31 cellular contexts compared by ENCODE assay signal in the genomic region with DNA sequence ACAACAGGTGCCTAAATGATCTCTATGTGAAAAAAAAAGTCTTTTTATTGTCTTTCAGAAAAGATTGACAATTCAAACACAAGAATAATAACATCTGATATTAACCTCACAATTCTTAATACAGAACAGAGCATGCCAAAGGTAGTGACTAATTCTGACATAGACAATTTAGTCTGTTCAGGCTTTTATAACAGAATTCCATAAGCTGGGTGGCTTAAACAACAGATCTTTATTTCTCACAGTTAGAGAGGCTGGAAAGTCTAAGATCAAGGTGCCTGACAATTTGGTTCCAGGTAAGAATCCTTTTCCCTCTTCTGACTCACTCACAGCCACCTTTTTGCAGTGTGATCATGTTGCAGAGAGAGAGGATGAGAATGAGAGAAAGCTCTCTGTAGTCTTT. TPM values are rescaled to one million over a fixed set of nuclear protein-coding genes. Genes with fewer than 3 reads are reported as not detected.
DNase-seq lines count a peak whose midpoint lies in the region; ATAC-seq, FAIRE-seq and TF ChIP-seq lines count a peak whose summit lies in the region.
"Had no signal": no experiment of that assay in that cellular context is flagged by ENCODE, and none has a peak within 500 bp of the region (broad histone marks: within the 10 kb centered on the region; RNA-seq: fewer than 3 reads in every experiment).

No MANE protein-coding gene starts in this region.

- no peak for TF ChIP-seq POLR2A in H54 (IDR thresholded peaks at IDR 0.05; ENCODE audit: low read depth, low read length)

- peaks cover 11% of the 10 kb centered on the region for H3K4me1 ChIP-seq in PC-3 (ENCODE audit: insufficient read depth, low read length)
- peaks cover 12% of the 10 kb centered on the region for H3K4me1 ChIP-seq in skeletal muscle satellite cell (ENCODE audit: control insufficient read depth, insufficient read depth, low read length)
- H3K4me1 ChIP-seq: adrenal gland, body of pancreas, Caco-2, neural progenitor cell, Peyer's patch, right lobe of liver, transverse colon had no signal

- no peaks in the 10 kb centered on the region for H3K79me2 ChIP-seq in PC-3 (ENCODE audit: low read length)

- peak; percentile 92 for FAIRE-seq in H54 (lab: Jason Lieb, UNC)
- FAIRE-seq: K562 had no signal

- CTCF ChIA-PET in PC-3 (lab: Charles Lee), result no interaction called here

- H3K4me3 ChIP-seq in PC-3 (ENCODE audit: low read length), result no peak overlapping the region
- no peak overlapping the region for H3K4me3 ChIP-seq in skeletal muscle satellite cell (ENCODE audit: low read length)
- H3K4me3 ChIP-seq: adrenal gland, body of pancreas, K562, left lung, neural progenitor cell, Peyer's patch, right lobe of liver, transverse colon had no signal

- no peaks in the 10 kb centered on the region for H3F3A ChIP-seq in PC-3 (ENCODE audit: low read length, unreplicated experiment)

- ATAC-seq in PC-3 (peak; percentile 80), esophagus mucosa (peak; percentile 79), HG03039 (IDR thresholded peaks at IDR 0.05; ENCODE audit: unreplicated experiment) (no peak)
- ATAC-seq: activated CD8-positive, alpha-beta T cell treated with anti-CD3 and anti-CD28 coated beads, Interleukin-2, amount 10 ng/mL, durations not matched to agents 7 days and 5 days; body of pancreas; K562; left lung; right lobe of liver had no signal

- no peak overlapping the region for H2AFZ ChIP-seq in PC-3 (ENCODE audit: low read length)
- H2AFZ ChIP-seq: neural progenitor cell had no signal

- no peaks in the 10 kb centered on the region; the same call in 1 of the 2 replicates for H3K36me3 ChIP-seq in PC-3 (ENCODE audit: low read depth, low read length)
- no peaks in the 10 kb centered on the region for H3K36me3 ChIP-seq in skeletal muscle satellite cell (ENCODE audit: insufficient read depth, low read length)
- H3K36me3 ChIP-seq: adrenal gland, neural progenitor cell, Peyer's patch, right lobe of liver, transverse colon had no signal

- H4K20me1 ChIP-seq in PC-3 (ENCODE audit: low read length), result no peaks in the 10 kb centered on the region

- H3K27me3 ChIP-seq in PC-3 (ENCODE audit: low read length), result no peaks in the 10 kb centered on the region
- no peaks in the 10 kb centered on the region for H3K27me3 ChIP-seq in skeletal muscle satellite cell (ENCODE audit: control insufficient read depth, insufficient read depth, low read length)
- H3K27me3 ChIP-seq: adrenal gland, body of pancreas, left lung, neural progenitor cell, Peyer's patch, right lobe of liver, transverse colon had no signal

- no peak overlapping the region for H3K9ac ChIP-seq in PC-3 (ENCODE audit: low read length)
- H3K9ac ChIP-seq in skeletal muscle satellite cell (ENCODE audit: low read depth, low read length), result peak overlapping the region; percentile 29
- H3K9ac ChIP-seq: neural progenitor cell had no signal

- no peaks in the 10 kb centered on the region for H3K9me3 ChIP-seq in PC-3 (ENCODE audit: low read length)
- H3K9me3 ChIP-seq in skeletal muscle satellite cell (replicated peaks; ENCODE audit: low read length), result no peaks in the 10 kb centered on the region
- H3K9me3 ChIP-seq: Caco-2, Peyer's patch, right lobe of liver had no signal

- H3K27ac ChIP-seq in PC-3 (ENCODE audit: low read length), result no peak overlapping the region
- H3K27ac ChIP-seq: adrenal gland, body of pancreas, C4-2B, left lung, neural progenitor cell, Peyer's patch, right lobe of liver, transverse colon had no signal

- BruUV-seq in PC-3 (replicated peaks; lab: Mats Ljungman, UMichigan), result no TSS peak

- no peak for TF ChIP-seq CTCF in PC-3 (conservative IDR thresholded peaks at IDR 0.05; ENCODE audit: low read depth, low read length)

- no peak overlapping the region for H3K4me2 ChIP-seq in PC-3 (ENCODE audit: low read length)
- peak overlapping the region; percentile 47 for H3K4me2 ChIP-seq in skeletal muscle satellite cell (ENCODE audit: low read length)
- H3K4me2 ChIP-seq: neural progenitor cell had no signal

- DNase-seq in H54 (ENCODE audit: insufficient read length, low spot score) (no peak), PC-3 (peak; percentile 39), posterior vena cava (ENCODE audit: low spot score) (no peak)
- DNase-seq in effector CD8-positive, alpha-beta T cell (lab: John Stamatoyannopoulos, UW), result no peak
- DNase-seq: activated CD8-positive, alpha-beta T cell treated with anti-CD3 and anti-CD28 coated beads, Interleukin-2, amount 10 ng/mL, durations not matched to agents 7 days and 5 days; activated naive CD4-positive, alpha-beta T cell treated with anti-CD3 and anti-CD28 coated beads, Interleukin-2, amount 10 ng/mL, durations not matched to agents 7 days and 5 days; adrenal gland; body of pancreas; Caco-2; cerebellar nuclear complex; DMS53; GDM1; hypothalamus; left lung; mesendoderm; MM.1S; NCI-H1930; NCI-H2227 treated with DMSO at 0.1 percent for 48 hours; NCI-H526 treated with DMSO at 0.1 percent for 48 hours; Peyer's patch; right lobe of liver; stimulated activated CD4-positive, alpha-beta T cell treated with anti-CD3 and anti-CD28 coated beads, Interleukin-12 subunit alpha, Interleukin-12 subunit beta, amount 100 ng/mL, for 4 hours; stimulated activated CD4-positive, alpha-beta T cell treated with anti-CD3 and anti-CD28 coated beads, Interleukin-2, amount 100 ng/mL, for 48 hours; T-helper 9 cell; transverse colon had no signal

- no peaks in the 10 kb centered on the region for H3K9me2 ChIP-seq in PC-3 (replicated peaks; ENCODE audit: low read length)

- intact Hi-C loops in PC-3 (cut with micrococcal nuclease), result no loop called here
- intact Hi-C loops in posterior vena cava (cut with DNase I), result no loop called here

- POLR2A ChIA-PET in PC-3 (lab: Charles Lee; ENCODE audit: unreplicated experiment), result no interaction called here

RNA-seq across cellular contexts. Expression of gene DPYD, which starts 27.0 kb away (rescaled TPM):
- 11.7 and 12.8 TPM in 2 replicates for total RNA-seq in PC-3 (2014; rRNA removed)
- 29.4 TPM for total RNA-seq in esophagus mucosa
- 41.7 and 78.8 TPM in 2 replicates for total RNA-seq in skeletal muscle satellite cell (2012; rRNA removed)
- total RNA-seq in posterior vena cava, result 10 to 100 TPM; 40.3 to 50.3 TPM
